In the genomic region with DNA sequence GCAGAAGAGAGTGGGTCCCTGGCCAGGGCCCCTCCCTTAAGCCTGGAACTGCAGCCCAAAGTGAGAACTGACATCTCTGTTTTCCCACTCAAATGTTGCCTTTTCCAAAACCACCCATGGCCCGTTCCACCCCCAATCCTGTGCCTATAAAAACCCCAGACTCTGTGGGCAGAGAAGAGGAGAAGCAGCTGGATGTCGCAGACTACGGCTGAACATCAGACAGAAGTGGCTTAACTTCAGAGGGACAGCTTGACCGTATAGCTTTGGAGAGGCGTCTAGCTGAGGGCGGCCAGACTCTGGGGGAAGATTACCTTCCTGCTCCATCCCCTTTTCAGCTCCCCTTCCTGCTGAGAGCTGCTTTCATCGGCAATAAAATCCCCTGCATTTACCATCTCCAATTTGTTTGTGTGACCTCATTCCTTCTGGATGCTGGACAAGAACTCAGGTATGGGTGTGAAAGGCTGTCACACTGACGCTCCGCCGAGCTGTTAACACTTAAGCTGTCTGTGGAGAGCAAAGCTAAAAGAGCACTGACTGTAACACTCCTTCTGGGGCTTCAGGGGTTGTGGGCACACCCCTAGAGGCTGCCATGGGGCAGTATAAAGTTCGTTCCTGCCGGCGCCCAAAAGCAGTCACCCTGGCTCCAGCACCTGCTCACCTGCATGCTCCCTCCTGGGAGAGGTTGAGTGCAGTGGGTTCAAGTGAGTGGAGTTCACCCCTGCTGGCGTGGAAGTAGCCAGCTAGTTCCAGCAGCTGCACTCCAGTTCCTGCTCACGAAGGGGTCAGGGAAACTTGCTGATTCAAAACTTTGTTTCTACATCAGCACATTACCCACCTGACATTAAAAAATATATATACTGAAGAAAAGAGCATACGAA, we compare ENCODE assay signal across 1 cellular context.
TF ChIP-seq lines count a peak whose summit lies in the region.

No MANE protein-coding gene starts in this region.

TF ChIP-seq in HEK293, 187 proteins besides CTCF, POLR2A, EP300 and RAD21 (continued from another document and continues in another):
- TF ChIP-seq ZNF837 (tag by site-specific recombination; IDR thresholded peaks at IDR 0.05) (no peak), SP7 (tag by site-specific recombination; IDR thresholded peaks at IDR 0.05) (peak; percentile 47; the same call in 1 of the 2 replicates), ZNF184 (tag by site-specific recombination; IDR thresholded peaks at IDR 0.05) (no peak), MZF1 (tag by site-specific recombination; IDR thresholded peaks at IDR 0.05; ENCODE audit: borderline replicate concordance) (peak; percentile 100), ZNF830 (tag by site-specific recombination; IDR thresholded peaks at IDR 0.05; ENCODE audit: low read depth) (no peak), SCRT1 (tag by site-specific recombination; IDR thresholded peaks at IDR 0.05; ENCODE audit: borderline replicate concordance) (0 out of 2 replicates have a peak, but pooled peaks have one; percentile 29), ZNF394 (tag by site-specific recombination; IDR thresholded peaks at IDR 0.05; ENCODE audit: borderline replicate concordance) (no peak), ZNF23 (tag by site-specific recombination; IDR thresholded peaks at IDR 0.05; ENCODE audit: borderline replicate concordance) (no peak), ZNF404 (tag by site-specific recombination; IDR thresholded peaks at IDR 0.05) (no peak), KLF1 (tag by site-specific recombination; IDR thresholded peaks at IDR 0.05) (no peak), ZNF785 (tag by site-specific recombination; IDR thresholded peaks at IDR 0.05) (no peak), EGR2 (tag by site-specific recombination; IDR thresholded peaks at IDR 0.05; ENCODE audit: low read depth) (peak; percentile 99), ZNF791 (tag by site-specific recombination; IDR thresholded peaks at IDR 0.05) (no peak), BCL11B (tag by site-specific recombination; IDR thresholded peaks at IDR 0.05; ENCODE audit: low read depth) (no peak), ZNF521 (tag by site-specific recombination; IDR thresholded peaks at IDR 0.05) (no peak), ZNF292 (tag by site-specific recombination; IDR thresholded peaks at IDR 0.05; ENCODE audit: borderline replicate concordance, low read depth) (no peak), GLI2 (tag by site-specific recombination; IDR thresholded peaks at IDR 0.05; ENCODE audit: borderline replicate concordance, low read depth) (no peak), ZNF501 (tag by site-specific recombination; IDR thresholded peaks at IDR 0.05) (peak; percentile 59; the same call in 1 of the 2 replicates), SCRT2 (tag by site-specific recombination; IDR thresholded peaks at IDR 0.05) (peak; percentile 72; the same call in 1 of the 2 replicates), ZNF416 (tag by site-specific recombination; IDR thresholded peaks at IDR 0.05) (no peak), ZNF146 (tag by site-specific recombination; IDR thresholded peaks at IDR 0.05) (no peak), ZNF37A (tag by site-specific recombination; IDR thresholded peaks at IDR 0.05) (no peak), ZNF274 (IDR thresholded peaks at IDR 0.05; ENCODE audit: low read length) (no peak), ZNF274 (tag by site-specific recombination; IDR thresholded peaks at IDR 0.05; ENCODE audit: borderline replicate concordance) (no peak), ZNF610 (tag by site-specific recombination; IDR thresholded peaks at IDR 0.05; ENCODE audit: borderline replicate concordance) (no peak), ZNF302 (tag by site-specific recombination; IDR thresholded peaks at IDR 0.05; ENCODE audit: low read depth) (no peak), ZNF341 (tag by site-specific recombination; IDR thresholded peaks at IDR 0.05; ENCODE audit: low read depth) (peak; percentile 64), ZNF776 (tag by site-specific recombination; IDR thresholded peaks at IDR 0.05; ENCODE audit: borderline replicate concordance) (no peak), ZNF664 (tag by site-specific recombination; IDR thresholded peaks at IDR 0.05) (no peak), BCL11A (tag by site-specific recombination; IDR thresholded peaks at IDR 0.05; ENCODE audit: low read depth) (no peak), ZNF530 (tag by site-specific recombination; IDR thresholded peaks at IDR 0.05; ENCODE audit: low read depth) (no peak), ZNF239 (tag by site-specific recombination; IDR thresholded peaks at IDR 0.05) (no peak), ZNF24 (tag by site-specific recombination; IDR thresholded peaks at IDR 0.05) (peak; percentile 31; the same call in 1 of the 2 replicates), MEIS1 (CRISPR knock-in tag; IDR thresholded peaks at IDR 0.05; ENCODE audit: borderline replicate concordance) (no peak), KLF8 (tag by site-specific recombination; IDR thresholded peaks at IDR 0.05) (no peak), ZNF660 (tag by site-specific recombination; IDR thresholded peaks at IDR 0.05) (0 out of 2 replicates have a peak, but pooled peaks have one; percentile 46), ZSCAN30 (tag by site-specific recombination; IDR thresholded peaks at IDR 0.05) (no peak), ZBTB17 (tag by site-specific recombination; IDR thresholded peaks at IDR 0.05) (peak; percentile 89), ZBTB20 (tag by site-specific recombination; IDR thresholded peaks at IDR 0.05) (peak; percentile 44)
- TF ChIP-seq, protein P1, sequence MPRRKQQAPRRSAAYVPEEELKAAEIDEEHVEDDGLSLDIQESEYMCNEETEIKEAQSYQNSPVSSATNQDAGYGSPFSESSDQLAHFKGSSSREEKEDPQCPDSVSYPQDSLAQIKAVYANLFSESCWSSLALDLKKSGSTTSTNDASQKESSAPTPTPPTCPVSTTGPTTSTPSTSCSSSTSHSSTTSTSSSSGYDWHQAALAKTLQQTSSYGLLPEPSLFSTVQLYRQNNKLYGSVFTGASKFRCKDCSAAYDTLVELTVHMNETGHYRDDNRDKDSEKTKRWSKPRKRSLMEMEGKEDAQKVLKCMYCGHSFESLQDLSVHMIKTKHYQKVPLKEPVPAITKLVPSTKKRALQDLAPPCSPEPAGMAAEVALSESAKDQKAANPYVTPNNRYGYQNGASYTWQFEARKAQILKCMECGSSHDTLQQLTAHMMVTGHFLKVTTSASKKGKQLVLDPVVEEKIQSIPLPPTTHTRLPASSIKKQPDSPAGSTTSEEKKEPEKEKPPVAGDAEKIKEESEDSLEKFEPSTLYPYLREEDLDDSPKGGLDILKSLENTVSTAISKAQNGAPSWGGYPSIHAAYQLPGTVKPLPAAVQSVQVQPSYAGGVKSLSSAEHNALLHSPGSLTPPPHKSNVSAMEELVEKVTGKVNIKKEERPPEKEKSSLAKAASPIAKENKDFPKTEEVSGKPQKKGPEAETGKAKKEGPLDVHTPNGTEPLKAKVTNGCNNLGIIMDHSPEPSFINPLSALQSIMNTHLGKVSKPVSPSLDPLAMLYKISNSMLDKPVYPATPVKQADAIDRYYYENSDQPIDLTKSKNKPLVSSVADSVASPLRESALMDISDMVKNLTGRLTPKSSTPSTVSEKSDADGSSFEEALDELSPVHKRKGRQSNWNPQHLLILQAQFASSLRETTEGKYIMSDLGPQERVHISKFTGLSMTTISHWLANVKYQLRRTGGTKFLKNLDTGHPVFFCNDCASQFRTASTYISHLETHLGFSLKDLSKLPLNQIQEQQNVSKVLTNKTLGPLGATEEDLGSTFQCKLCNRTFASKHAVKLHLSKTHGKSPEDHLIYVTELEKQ (tag by site-specific recombination; IDR thresholded peaks at IDR 0.05; ENCODE audit: borderline replicate concordance): no peak
- TF ChIP-seq, protein P2, sequence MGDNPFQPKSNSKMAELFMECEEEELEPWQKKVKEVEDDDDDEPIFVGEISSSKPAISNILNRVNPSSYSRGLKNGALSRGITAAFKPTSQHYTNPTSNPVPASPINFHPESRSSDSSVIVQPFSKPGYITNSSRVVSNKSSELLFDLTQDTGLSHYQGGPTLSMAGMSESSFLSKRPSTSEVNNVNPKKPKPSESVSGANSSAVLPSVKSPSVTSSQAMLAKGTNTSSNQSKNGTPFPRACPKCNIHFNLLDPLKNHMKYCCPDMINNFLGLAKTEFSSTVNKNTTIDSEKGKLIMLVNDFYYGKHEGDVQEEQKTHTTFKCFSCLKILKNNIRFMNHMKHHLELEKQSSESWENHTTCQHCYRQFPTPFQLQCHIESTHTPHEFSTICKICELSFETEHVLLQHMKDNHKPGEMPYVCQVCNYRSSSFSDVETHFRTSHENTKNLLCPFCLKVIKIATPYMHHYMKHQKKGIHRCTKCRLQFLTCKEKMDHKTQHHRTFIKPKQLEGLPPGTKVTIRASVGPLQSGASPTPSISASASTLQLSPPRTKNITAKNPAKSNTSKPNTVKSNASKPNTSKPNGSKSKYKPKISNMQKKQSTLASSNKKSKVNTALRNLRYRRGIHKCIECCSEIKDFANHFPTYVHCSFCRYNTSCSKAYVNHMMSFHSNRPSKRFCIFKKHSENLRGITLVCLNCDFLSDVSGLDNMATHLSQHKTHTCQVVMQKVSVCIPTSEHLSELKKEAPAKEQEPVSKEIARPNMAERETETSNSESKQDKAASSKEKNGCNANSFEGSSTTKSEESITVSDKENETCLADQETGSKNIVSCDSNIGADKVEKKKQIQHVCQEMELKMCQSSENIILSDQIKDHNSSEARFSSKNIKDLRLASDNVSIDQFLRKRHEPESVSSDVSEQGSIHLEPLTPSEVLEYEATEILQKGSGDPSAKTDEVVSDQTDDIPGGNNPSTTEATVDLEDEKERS (tag by site-specific recombination; IDR thresholded peaks at IDR 0.05): no peak
- TF ChIP-seq, protein P3, sequence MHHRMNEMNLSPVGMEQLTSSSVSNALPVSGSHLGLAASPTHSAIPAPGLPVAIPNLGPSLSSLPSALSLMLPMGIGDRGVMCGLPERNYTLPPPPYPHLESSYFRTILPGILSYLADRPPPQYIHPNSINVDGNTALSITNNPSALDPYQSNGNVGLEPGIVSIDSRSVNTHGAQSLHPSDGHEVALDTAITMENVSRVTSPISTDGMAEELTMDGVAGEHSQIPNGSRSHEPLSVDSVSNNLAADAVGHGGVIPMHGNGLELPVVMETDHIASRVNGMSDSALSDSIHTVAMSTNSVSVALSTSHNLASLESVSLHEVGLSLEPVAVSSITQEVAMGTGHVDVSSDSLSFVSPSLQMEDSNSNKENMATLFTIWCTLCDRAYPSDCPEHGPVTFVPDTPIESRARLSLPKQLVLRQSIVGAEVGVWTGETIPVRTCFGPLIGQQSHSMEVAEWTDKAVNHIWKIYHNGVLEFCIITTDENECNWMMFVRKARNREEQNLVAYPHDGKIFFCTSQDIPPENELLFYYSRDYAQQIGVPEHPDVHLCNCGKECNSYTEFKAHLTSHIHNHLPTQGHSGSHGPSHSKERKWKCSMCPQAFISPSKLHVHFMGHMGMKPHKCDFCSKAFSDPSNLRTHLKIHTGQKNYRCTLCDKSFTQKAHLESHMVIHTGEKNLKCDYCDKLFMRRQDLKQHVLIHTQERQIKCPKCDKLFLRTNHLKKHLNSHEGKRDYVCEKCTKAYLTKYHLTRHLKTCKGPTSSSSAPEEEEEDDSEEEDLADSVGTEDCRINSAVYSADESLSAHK (tag by site-specific recombination; IDR thresholded peaks at IDR 0.05): no peak
- TF ChIP-seq, protein P4, sequence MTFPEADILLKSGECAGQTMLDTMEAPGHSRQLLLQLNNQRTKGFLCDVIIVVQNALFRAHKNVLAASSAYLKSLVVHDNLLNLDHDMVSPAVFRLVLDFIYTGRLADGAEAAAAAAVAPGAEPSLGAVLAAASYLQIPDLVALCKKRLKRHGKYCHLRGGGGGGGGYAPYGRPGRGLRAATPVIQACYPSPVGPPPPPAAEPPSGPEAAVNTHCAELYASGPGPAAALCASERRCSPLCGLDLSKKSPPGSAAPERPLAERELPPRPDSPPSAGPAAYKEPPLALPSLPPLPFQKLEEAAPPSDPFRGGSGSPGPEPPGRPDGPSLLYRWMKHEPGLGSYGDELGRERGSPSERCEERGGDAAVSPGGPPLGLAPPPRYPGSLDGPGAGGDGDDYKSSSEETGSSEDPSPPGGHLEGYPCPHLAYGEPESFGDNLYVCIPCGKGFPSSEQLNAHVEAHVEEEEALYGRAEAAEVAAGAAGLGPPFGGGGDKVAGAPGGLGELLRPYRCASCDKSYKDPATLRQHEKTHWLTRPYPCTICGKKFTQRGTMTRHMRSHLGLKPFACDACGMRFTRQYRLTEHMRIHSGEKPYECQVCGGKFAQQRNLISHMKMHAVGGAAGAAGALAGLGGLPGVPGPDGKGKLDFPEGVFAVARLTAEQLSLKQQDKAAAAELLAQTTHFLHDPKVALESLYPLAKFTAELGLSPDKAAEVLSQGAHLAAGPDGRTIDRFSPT (tag by site-specific recombination; IDR thresholded peaks at IDR 0.05): peak; percentile 55; the same call in 1 of the 2 replicates
- TF ChIP-seq, protein P5, sequence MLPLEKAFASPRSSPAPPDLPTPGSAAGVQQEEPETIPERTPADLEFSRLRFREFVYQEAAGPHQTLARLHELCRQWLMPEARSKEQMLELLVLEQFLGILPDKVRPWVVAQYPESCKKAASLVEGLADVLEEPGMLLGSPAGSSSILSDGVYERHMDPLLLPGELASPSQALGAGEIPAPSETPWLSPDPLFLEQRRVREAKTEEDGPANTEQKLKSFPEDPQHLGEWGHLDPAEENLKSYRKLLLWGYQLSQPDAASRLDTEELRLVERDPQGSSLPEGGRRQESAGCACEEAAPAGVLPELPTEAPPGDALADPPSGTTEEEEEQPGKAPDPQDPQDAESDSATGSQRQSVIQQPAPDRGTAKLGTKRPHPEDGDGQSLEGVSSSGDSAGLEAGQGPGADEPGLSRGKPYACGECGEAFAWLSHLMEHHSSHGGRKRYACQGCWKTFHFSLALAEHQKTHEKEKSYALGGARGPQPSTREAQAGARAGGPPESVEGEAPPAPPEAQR (tag by site-specific recombination; IDR thresholded peaks at IDR 0.05): no peak
- TF ChIP-seq, protein P6, sequence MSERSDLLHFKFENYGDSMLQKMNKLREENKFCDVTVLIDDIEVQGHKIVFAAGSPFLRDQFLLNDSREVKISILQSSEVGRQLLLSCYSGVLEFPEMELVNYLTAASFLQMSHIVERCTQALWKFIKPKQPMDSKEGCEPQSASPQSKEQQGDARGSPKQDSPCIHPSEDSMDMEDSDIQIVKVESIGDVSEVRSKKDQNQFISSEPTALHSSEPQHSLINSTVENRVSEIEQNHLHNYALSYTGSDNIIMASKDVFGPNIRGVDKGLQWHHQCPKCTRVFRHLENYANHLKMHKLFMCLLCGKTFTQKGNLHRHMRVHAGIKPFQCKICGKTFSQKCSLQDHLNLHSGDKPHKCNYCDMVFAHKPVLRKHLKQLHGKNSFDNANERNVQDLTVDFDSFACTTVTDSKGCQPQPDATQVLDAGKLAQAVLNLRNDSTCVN (tag by site-specific recombination; optimal IDR thresholded peaks at IDR 0.05): no peak
- TF ChIP-seq, protein P7, sequence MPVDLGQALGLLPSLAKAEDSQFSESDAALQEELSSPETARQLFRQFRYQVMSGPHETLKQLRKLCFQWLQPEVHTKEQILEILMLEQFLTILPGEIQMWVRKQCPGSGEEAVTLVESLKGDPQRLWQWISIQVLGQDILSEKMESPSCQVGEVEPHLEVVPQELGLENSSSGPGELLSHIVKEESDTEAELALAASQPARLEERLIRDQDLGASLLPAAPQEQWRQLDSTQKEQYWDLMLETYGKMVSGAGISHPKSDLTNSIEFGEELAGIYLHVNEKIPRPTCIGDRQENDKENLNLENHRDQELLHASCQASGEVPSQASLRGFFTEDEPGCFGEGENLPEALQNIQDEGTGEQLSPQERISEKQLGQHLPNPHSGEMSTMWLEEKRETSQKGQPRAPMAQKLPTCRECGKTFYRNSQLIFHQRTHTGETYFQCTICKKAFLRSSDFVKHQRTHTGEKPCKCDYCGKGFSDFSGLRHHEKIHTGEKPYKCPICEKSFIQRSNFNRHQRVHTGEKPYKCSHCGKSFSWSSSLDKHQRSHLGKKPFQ (tag by site-specific recombination; IDR thresholded peaks at IDR 0.05): peak; percentile 21; the same call in 1 of the 2 replicates
